Comparison of ENCODE assay signal across 25 cellular contexts in genomic region chr3:189404797-189405484, GRCh38.
DNase-seq lines count a peak whose midpoint lies in the region; ATAC-seq and TF ChIP-seq lines count a peak whose summit lies in the region.
"Had no signal": no experiment of that assay in that cellular context is flagged by ENCODE, and none has a peak within 500 bp of the region (broad histone marks: within the 10 kb centered on the region; RNA-seq: fewer than 3 reads in every experiment).

No MANE protein-coding gene starts in this region.

- no peaks in the 10 kb centered on the region for H3K27me3 Mint-ChIP-seq in glutamatergic neuron (ENCODE audit: unreplicated experiment)
- H3K27me3 Mint-ChIP-seq: activated naive CD8-positive, alpha-beta T cell treated with anti-CD3 and anti-CD28 coated beads, Interleukin-2, amount 10 ng/mL, durations not matched to agents 7 days and 5 days; activated T-cell treated with anti-CD3 and anti-CD28 coated beads, Interleukin-2, amount 50 U/mL, for 24 hours; brain; T-helper 17 cell had no signal

- H3K9me3 ChIP-seq in OCI-LY3 (ENCODE audit: insufficient read depth, low read length), result 0 out of 2 replicates have a peak, but pooled peaks cover 3% of the 10 kb centered on the region
- H3K9me3 ChIP-seq: heart left ventricle, SJCRH30, testis had no signal

- peak overlapping the region; percentile 67; the same call in 1 of the 2 replicates for H2AFZ ChIP-seq in OCI-LY3 (ENCODE audit: low read depth, low read length)
- H2AFZ ChIP-seq: GM23248 had no signal

- H3K4me2 ChIP-seq in OCI-LY3 (ENCODE audit: low read length), result peak overlapping the region; percentile 67

- peak overlapping the region; percentile 55 for H3K27ac ChIP-seq in OCI-LY3 (ENCODE audit: low read length)
- H3K27ac ChIP-seq: coronary artery, GM23248, heart left ventricle, SJCRH30, testis, VCaP had no signal

- ATAC-seq in GM18858 (IDR thresholded peaks at IDR 0.05; ENCODE audit: unreplicated experiment) (peak; percentile 44), HG02588 (IDR thresholded peaks at IDR 0.05; ENCODE audit: unreplicated experiment) (peak; percentile 70), HG02970 (IDR thresholded peaks at IDR 0.05; ENCODE audit: low FRiP score, unreplicated experiment) (no peak)
- ATAC-seq: heart left ventricle, T-helper 17 cell had no signal

- DNase-seq in GM12865 (ENCODE audit: low read depth) (peak; percentile 65), GM19240 (ENCODE audit: insufficient read length, low spot score) (no peak), nucleus accumbens (lab: John Stamatoyannopoulos, UW) (no peak), glutamatergic neuron (no peak)
- DNase-seq: activated CD4-positive, alpha-beta T cell treated with anti-CD3 and anti-CD28 coated beads, Interleukin-2, amount 50 U/mL, for 48 hours; activated naive CD8-positive, alpha-beta T cell treated with anti-CD3 and anti-CD28 coated beads, Interleukin-2, amount 10 ng/mL, durations not matched to agents 7 days and 5 days; activated T-cell treated with anti-CD3 and anti-CD28 coated beads, Interleukin-2, amount 50 U/mL, for 24 hours; GDM1; GM23248; heart left ventricle; MM.1S; NCI-H2227 treated with DMSO at 0.1 percent for 48 hours; NCI-H774; OCI-M1; retina; SJCRH30; T-helper 17 cell; testis had no signal

- H3K27ac Mint-ChIP-seq in glutamatergic neuron (ENCODE audit: unreplicated experiment), result no peak overlapping the region
- H3K27ac Mint-ChIP-seq: activated naive CD8-positive, alpha-beta T cell treated with anti-CD3 and anti-CD28 coated beads, Interleukin-2, amount 10 ng/mL, durations not matched to agents 7 days and 5 days; activated T-cell treated with anti-CD3 and anti-CD28 coated beads, Interleukin-2, amount 50 U/mL, for 24 hours; brain; T-helper 17 cell had no signal

- H3K9me3 Mint-ChIP-seq in glutamatergic neuron (ENCODE audit: unreplicated experiment), result no peaks in the 10 kb centered on the region
- H3K9me3 Mint-ChIP-seq: activated T-cell treated with anti-CD3 and anti-CD28 coated beads, Interleukin-2, amount 50 U/mL, for 24 hours had no signal

- H3K4me1 ChIP-seq in OCI-LY3 (ENCODE audit: low read length), result peaks cover 24% of the 10 kb centered on the region
- H3K4me1 ChIP-seq: heart left ventricle, SJCRH30, testis had no signal

- H3K4me3 ChIP-seq in GM12865 (ENCODE audit: low read depth, low read length) (no peak overlapping the region), OCI-LY3 (ENCODE audit: low read length) (peak overlapping the region; percentile 32; the same call in 1 of the 2 replicates)
- H3K4me3 ChIP-seq: coronary artery, GM23248, heart left ventricle, SJCRH30, testis had no signal

- TF ChIP-seq CTCF in GM12865 (IDR thresholded peaks at IDR 0.05; ENCODE audit: insufficient read depth, low read depth, low read length, missing control alignments), result no peak
- no peak for TF ChIP-seq CTCF in OCI-LY3 (IDR thresholded peaks at IDR 0.05; ENCODE audit: low read depth, low read length)
- no peak for TF ChIP-seq CTCF in glutamatergic neuron (IDR thresholded peaks at IDR 0.05; ENCODE audit: partially characterized antibody, unreplicated experiment)

- no peaks in the 10 kb centered on the region for H3K4me1 Mint-ChIP-seq in glutamatergic neuron (ENCODE audit: low read depth, unreplicated experiment)
- H3K4me1 Mint-ChIP-seq: activated naive CD8-positive, alpha-beta T cell treated with anti-CD3 and anti-CD28 coated beads, Interleukin-2, amount 10 ng/mL, durations not matched to agents 7 days and 5 days; brain; T-helper 17 cell had no signal

- no peak overlapping the region for H3K4me3 Mint-ChIP-seq in glutamatergic neuron (ENCODE audit: unreplicated experiment)
- H3K4me3 Mint-ChIP-seq: activated naive CD8-positive, alpha-beta T cell treated with anti-CD3 and anti-CD28 coated beads, Interleukin-2, amount 10 ng/mL, durations not matched to agents 7 days and 5 days; activated T-cell treated with anti-CD3 and anti-CD28 coated beads, Interleukin-2, amount 50 U/mL, for 24 hours; brain; T-helper 17 cell had no signal

- H3K79me2 ChIP-seq in OCI-LY3 (ENCODE audit: low read length), result no peaks in the 10 kb centered on the region

- H4K20me1 ChIP-seq in OCI-LY3 (ENCODE audit: insufficient read depth, low read length), result no peaks in the 10 kb centered on the region

- no peaks in the 10 kb centered on the region for H3K36me3 ChIP-seq in OCI-LY3 (replicated peaks; ENCODE audit: low read depth, low read length)
- H3K36me3 ChIP-seq: heart left ventricle, SJCRH30 had no signal

- H3K27me3 ChIP-seq in OCI-LY3 (ENCODE audit: low read depth, low read length), result no peaks in the 10 kb centered on the region
- H3K27me3 ChIP-seq: heart left ventricle, SJCRH30, testis had no signal

- H3K9ac ChIP-seq in OCI-LY3 (ENCODE audit: low read length), result peak overlapping the region; percentile 10; the same call in 1 of the 2 replicates
- H3K9ac ChIP-seq: GM23248 had no signal

- no peaks in the 10 kb centered on the region for H3K36me3 Mint-ChIP-seq in glutamatergic neuron (ENCODE audit: unreplicated experiment)
- H3K36me3 Mint-ChIP-seq: activated naive CD8-positive, alpha-beta T cell treated with anti-CD3 and anti-CD28 coated beads, Interleukin-2, amount 10 ng/mL, durations not matched to agents 7 days and 5 days; brain had no signal
